In the genomic region with DNA sequence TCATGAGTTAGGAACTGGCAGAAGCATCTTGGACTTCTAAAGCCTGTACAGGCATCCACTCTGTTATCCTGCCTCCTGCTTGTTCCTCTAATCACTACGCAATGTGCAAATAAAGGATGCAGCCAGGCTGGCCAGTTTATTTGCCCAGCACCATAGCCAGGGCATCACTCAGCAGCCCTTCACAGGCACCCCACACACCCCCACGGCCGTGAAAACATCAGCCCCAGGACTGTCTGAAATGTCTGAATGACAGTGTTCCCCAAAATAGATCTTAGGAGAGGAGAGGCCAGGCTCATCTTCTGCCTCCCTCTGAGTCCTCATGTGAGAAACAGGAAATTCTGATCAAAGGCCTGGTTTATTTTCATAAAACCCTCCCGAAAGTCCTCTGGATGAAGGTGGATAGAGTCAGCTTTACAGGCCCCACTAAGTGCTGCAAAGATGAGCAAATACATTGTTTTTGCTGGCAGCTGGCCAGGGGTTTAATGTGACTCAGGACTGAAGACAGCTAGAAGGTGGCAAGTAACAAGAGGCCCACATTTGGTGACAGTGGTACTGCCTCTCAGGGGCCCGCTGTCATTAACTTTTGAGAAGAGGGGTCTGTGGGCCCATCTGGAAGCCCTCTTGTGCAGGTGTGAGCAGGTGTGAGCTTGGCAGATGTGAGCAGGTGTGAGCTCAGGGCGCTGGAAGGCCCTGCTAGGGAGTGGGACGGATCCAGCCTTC, we compare ENCODE assay signal across 9 cellular contexts. TPM values are rescaled to one million over a fixed set of nuclear protein-coding genes. Genes with fewer than 3 reads are reported as not detected.
DNase-seq lines count a peak whose midpoint lies in the region; ATAC-seq, FAIRE-seq and TF ChIP-seq lines count a peak whose summit lies in the region.
"Had no signal": no experiment of that assay in that cellular context is flagged by ENCODE, and none has a peak within 500 bp of the region (broad histone marks: within the 10 kb centered on the region; RNA-seq: fewer than 3 reads in every experiment).

No MANE protein-coding gene starts in this region.

- no peak overlapping the region for H3K27ac Mint-ChIP-seq in astrocyte (ENCODE audit: unreplicated experiment)

- ATAC-seq in Panc1 (peak; percentile 32; the same call in 1 of the 2 replicates), HG03354 (IDR thresholded peaks at IDR 0.05; ENCODE audit: poor library complexity, severe bottlenecking, unreplicated experiment) (no peak), GM21786 (IDR thresholded peaks at IDR 0.05; ENCODE audit: unreplicated experiment) (no peak)

- H3K9ac ChIP-seq in astrocyte (ENCODE audit: low read length), result no peak overlapping the region

- H2AFZ ChIP-seq in astrocyte (ENCODE audit: low read depth, low read length), result no peak overlapping the region

- no peaks in the 10 kb centered on the region for H3K79me2 ChIP-seq in astrocyte (ENCODE audit: insufficient read depth, low read length)

- H3K36me3 Mint-ChIP-seq in astrocyte (ENCODE audit: low read depth, unreplicated experiment), result peaks cover 3% of the 10 kb centered on the region

- no peaks in the 10 kb centered on the region for H3K36me3 ChIP-seq in Panc1 (ENCODE audit: control insufficient read depth, insufficient read depth, low read length)
- H3K36me3 ChIP-seq in astrocyte (ENCODE audit: insufficient read depth, low read length), result no peaks in the 10 kb centered on the region

- DNase-seq in NCI-H82 (lab: John Stamatoyannopoulos, UW) (peak; percentile 18), NCI-H82 treated with DMSO at 0.1 percent for 48 hours (lab: John Stamatoyannopoulos, UW; ENCODE audit: unreplicated experiment) (no peak), Panc1 (ENCODE audit: low read depth, low spot score) (no peak), astrocyte (ENCODE audit: low read depth) (peak; percentile 17), superior temporal gyrus (ENCODE audit: extremely low spot score) (no peak)
- DNase-seq in stimulated activated CD4-positive, alpha-beta T cell treated with anti-CD3 and anti-CD28 coated beads, Interleukin-4, amount 100 ng/mL, for 48 hours (ENCODE audit: low read depth in 2 of 2), result peak; percentile 66 to 67

- H3K27ac ChIP-seq in Panc1 (ENCODE audit: low read length) (no peak overlapping the region), astrocyte (ENCODE audit: low read depth, low read length) (no peak overlapping the region)

- intact Hi-C loops in Panc1 (cut with micrococcal nuclease; ENCODE audit: unreplicated experiment), result no loop called here

- H3K9me3 Mint-ChIP-seq in astrocyte (ENCODE audit: unreplicated experiment), result peaks cover 2% of the 10 kb centered on the region

- no peaks in the 10 kb centered on the region for H3K9me3 ChIP-seq in Panc1 (ENCODE audit: control insufficient read depth, insufficient read depth, low read depth, low read length)
- H3K9me3 ChIP-seq in astrocyte (ENCODE audit: insufficient read depth, low read depth, low read length), result no peaks in the 10 kb centered on the region

- CTCF ChIA-PET in Panc1 (lab: Charles Lee), result no interaction called here

- no peak overlapping the region for H3K4me3 Mint-ChIP-seq in astrocyte (ENCODE audit: unreplicated experiment)

- BruUV-seq in Panc1 (replicated peaks; lab: Mats Ljungman, UMichigan), result no TSS peak

- H3K4me1 ChIP-seq in Panc1 (ENCODE audit: control insufficient read depth, insufficient read depth, low read length) (no peaks in the 10 kb centered on the region), astrocyte (ENCODE audit: insufficient read depth, low read length) (peaks cover 19% of the 10 kb centered on the region)

- peak overlapping the region; percentile 26 for H3K4me2 ChIP-seq in astrocyte (ENCODE audit: low read length)

- H3K4me1 Mint-ChIP-seq in astrocyte (ENCODE audit: low read depth, unreplicated experiment), result peaks cover 14% of the 10 kb centered on the region

- H3K27me3 Mint-ChIP-seq in astrocyte (ENCODE audit: low read depth, unreplicated experiment), result peaks cover 27% of the 10 kb centered on the region

- POLR2A ChIA-PET in Panc1 (lab: Charles Lee), result no interaction called here

- TF ChIP-seq CTCF in Panc1 (IDR thresholded peaks at IDR 0.05) (no peak), astrocyte (IDR thresholded peaks at IDR 0.05; ENCODE audit: insufficient read depth, low read depth, low read length) (no peak)

- no peak overlapping the region for H3K4me3 ChIP-seq in Panc1 (ENCODE audit: low read depth in 2 of 2, low read length in 2 of 2)
- no peak overlapping the region for H3K4me3 ChIP-seq in astrocyte (ENCODE audit: insufficient read depth, low read depth, low read length)
- H3K4me3 ChIP-seq: lung had no signal

- H4K20me1 ChIP-seq in astrocyte (ENCODE audit: insufficient read depth, low read length), result no peaks in the 10 kb centered on the region

- in situ Hi-C loops in Panc1 (cut with HindIII; ENCODE audit: low pct_unique_long_range_greater_than_20kb, low sequenced_read_pairs), result no loop called here

- H3K27me3 ChIP-seq in Panc1 (ENCODE audit: control insufficient read depth, insufficient read depth, low read length) (no peaks in the 10 kb centered on the region), astrocyte (ENCODE audit: insufficient read depth, low read length) (no peaks in the 10 kb centered on the region)

- no peak for FAIRE-seq in astrocyte (lab: Jason Lieb, UNC)

RNA-seq across cellular contexts. Expression of a gene that starts 32.9 kb away (rescaled TPM):
- total RNA-seq in Panc1 (2021; ENCODE audit: unreplicated experiment), result 16.7 TPM
- polyA plus RNA-seq in Panc1 (2012; ENCODE audit: insufficient read length), result 23.1 TPM
- total RNA-seq in astrocyte, result 2.6 and 6.9 TPM in 2 replicates

Comparison
In these comparisons a context has a peak if more than half of its experiments do, and no peak if none do; other contexts are left out.
1. DNase-seq: peak in NCI-H82 (single experiment), astrocyte (single experiment) and stimulated activated CD4-positive, alpha-beta T cell treated with anti-CD3 and anti-CD28 coated beads, Interleukin-4, amount 100 ng/mL, for 48 hours (2 of 2); none in NCI-H82 treated with DMSO at 0.1 percent for 48 hours (single experiment), Panc1 (single experiment) and superior temporal gyrus (single experiment).